Comparison of ENCODE assay signal across 1 cellular context in the genomic region with DNA sequence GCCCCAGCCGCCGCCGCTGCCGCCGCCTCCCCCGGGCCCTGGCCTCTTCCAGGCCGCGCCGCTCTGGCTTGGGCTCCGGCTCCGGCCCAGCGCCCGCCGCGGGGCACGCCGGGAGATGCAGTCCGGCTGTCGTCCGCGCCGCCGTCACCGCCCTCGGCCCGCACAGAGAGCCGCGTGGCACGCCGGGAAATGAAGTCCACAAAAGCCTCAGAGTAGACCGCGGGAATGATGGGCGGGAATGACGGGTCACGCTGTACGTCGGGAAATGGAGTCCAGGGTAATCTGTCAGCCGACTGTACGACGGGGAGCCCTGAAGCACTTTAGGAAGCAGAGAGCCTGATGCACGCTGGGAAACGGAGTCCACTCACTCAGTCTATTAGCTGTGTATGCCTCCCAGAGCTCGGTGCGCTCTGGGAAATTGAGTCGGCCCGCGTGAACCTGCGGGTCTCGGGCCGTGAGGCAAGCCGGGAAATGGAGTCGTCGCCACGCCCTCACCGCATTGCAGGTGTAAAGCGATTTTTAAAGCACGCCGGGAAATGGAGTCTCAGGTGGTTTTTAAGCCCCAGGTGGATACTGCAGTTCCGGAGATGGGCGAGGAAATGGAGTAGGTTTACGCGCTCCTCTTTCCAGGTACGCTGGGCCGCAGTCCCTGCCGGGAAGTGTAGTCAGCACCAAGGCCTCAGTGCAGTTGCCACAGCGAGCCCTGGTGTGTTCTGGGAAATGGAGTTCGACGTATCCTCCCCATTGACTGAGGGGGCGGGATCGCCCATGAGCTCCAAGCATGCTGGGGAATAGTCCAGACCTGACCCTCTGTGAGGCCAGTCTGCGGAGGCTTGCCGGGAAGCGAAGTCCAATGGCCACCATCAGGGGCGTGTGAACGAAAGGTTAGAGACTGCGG.
TF ChIP-seq lines count a peak whose summit lies in the region.

Gene GSK3A (minus strand): TSS at position 91 of the 898 bp plus-strand sequence. CDS start 137 bp downstream, outside the sequence.

TF ChIP-seq in K562, 482 proteins besides CTCF, POLR2A, EP300 and RAD21 (continued from another document and continues in another):
- TF ChIP-seq ZNF655 (CRISPR knock-in tag; IDR thresholded peaks at IDR 0.05) (no peak), JUNB (CRISPR knock-in tag; conservative IDR thresholded peaks at IDR 0.05) (no peak), ZBTB17 (CRISPR knock-in tag; IDR thresholded peaks at IDR 0.05) (peak; percentile 71), NELFE (IDR thresholded peaks at IDR 0.05; ENCODE audit: insufficient read depth, insufficient read length) (peak; percentile 44), MAZ (CRISPR knock-in tag; conservative IDR thresholded peaks at IDR 0.05 in 1 of 2, IDR thresholded peaks at IDR 0.05 in 1 of 2) (peak; percentile 63 to 78; a peak in 3 of 4 replicates), HIVEP1 (CRISPR knock-in tag; IDR thresholded peaks at IDR 0.05) (no peak), RFX7 (CRISPR knock-in tag; IDR thresholded peaks at IDR 0.05) (no peak), EHMT2 (IDR thresholded peaks at IDR 0.05) (no peak), ZNF785 (CRISPR knock-in tag; IDR thresholded peaks at IDR 0.05) (no peak), CEBPB (tag; IDR thresholded peaks at IDR 0.05) (peak; percentile 90), MNT (conservative IDR thresholded peaks at IDR 0.05) (peak; percentile 89 to 94), LCOR (CRISPR knock-in tag; IDR thresholded peaks at IDR 0.05) (0 out of 2 replicates have a peak, but pooled peaks have one; percentile 57), CHCHD3 (CRISPR knock-in tag; IDR thresholded peaks at IDR 0.05) (0 out of 2 replicates have a peak, but pooled peaks have one; percentile 28), NFRKB (IDR thresholded peaks at IDR 0.05; ENCODE audit: low read depth) (no peak), MTA1 (IDR thresholded peaks at IDR 0.05; ENCODE audit: borderline replicate concordance) (peak; percentile 54; the same call in 1 of the 2 replicates), SNIP1 (IDR thresholded peaks at IDR 0.05; ENCODE audit: low read depth) (no peak), NR4A1 (CRISPR knock-in tag; IDR thresholded peaks at IDR 0.05) (0 out of 2 replicates have a peak, but pooled peaks have one; percentile 54), NR4A1 (tag; IDR thresholded peaks at IDR 0.05) (peak; percentile 76; the same call in 1 of the 2 replicates), XRCC5 (IDR thresholded peaks at IDR 0.05; ENCODE audit: low read depth, low read length) (peak; percentile 20; the same call in 1 of the 2 replicates), ZNF318 (IDR thresholded peaks at IDR 0.05; ENCODE audit: borderline replicate concordance in 1 of 2, low read depth in 1 of 2) (no peak), RCOR1 (IDR thresholded peaks at IDR 0.05; ENCODE audit: borderline replicate concordance in 1 of 2, low read depth in 2 of 2, low read length in 2 of 2) (peak in 1 of 2 experiments; percentile 47; a peak in 2 of 4 replicates), GATA2 (CRISPR knock-in tag; IDR thresholded peaks at IDR 0.05) (no peak), FOXP4 (CRISPR knock-in tag; IDR thresholded peaks at IDR 0.05; ENCODE audit: borderline replicate concordance) (no peak), ZNF316 (IDR thresholded peaks at IDR 0.05) (no peak), C11orf30 (IDR thresholded peaks at IDR 0.05; ENCODE audit: low read depth) (peak; percentile 52), ARID3A (IDR thresholded peaks at IDR 0.05; ENCODE audit: borderline replicate concordance, low read depth, low read length) (no peak), DIDO1 (tag; IDR thresholded peaks at IDR 0.05; ENCODE audit: low read depth) (0 out of 2 replicates have a peak, but pooled peaks have one; percentile 20), ZNF76 (CRISPR knock-in tag; IDR thresholded peaks at IDR 0.05; ENCODE audit: borderline replicate concordance) (peak; percentile 80; the same call in 1 of the 2 replicates), E2F5 (CRISPR knock-in tag; IDR thresholded peaks at IDR 0.05) (0 out of 2 replicates have a peak, but pooled peaks have one; percentile 15)
- TF ChIP-seq, protein P1, sequence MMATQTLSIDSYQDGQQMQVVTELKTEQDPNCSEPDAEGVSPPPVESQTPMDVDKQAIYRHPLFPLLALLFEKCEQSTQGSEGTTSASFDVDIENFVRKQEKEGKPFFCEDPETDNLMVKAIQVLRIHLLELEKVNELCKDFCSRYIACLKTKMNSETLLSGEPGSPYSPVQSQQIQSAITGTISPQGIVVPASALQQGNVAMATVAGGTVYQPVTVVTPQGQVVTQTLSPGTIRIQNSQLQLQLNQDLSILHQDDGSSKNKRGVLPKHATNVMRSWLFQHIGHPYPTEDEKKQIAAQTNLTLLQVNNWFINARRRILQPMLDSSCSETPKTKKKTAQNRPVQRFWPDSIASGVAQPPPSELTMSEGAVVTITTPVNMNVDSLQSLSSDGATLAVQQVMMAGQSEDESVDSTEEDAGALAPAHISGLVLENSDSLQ (IDR thresholded peaks at IDR 0.05): peak; percentile 97
- TF ChIP-seq, protein P2, sequence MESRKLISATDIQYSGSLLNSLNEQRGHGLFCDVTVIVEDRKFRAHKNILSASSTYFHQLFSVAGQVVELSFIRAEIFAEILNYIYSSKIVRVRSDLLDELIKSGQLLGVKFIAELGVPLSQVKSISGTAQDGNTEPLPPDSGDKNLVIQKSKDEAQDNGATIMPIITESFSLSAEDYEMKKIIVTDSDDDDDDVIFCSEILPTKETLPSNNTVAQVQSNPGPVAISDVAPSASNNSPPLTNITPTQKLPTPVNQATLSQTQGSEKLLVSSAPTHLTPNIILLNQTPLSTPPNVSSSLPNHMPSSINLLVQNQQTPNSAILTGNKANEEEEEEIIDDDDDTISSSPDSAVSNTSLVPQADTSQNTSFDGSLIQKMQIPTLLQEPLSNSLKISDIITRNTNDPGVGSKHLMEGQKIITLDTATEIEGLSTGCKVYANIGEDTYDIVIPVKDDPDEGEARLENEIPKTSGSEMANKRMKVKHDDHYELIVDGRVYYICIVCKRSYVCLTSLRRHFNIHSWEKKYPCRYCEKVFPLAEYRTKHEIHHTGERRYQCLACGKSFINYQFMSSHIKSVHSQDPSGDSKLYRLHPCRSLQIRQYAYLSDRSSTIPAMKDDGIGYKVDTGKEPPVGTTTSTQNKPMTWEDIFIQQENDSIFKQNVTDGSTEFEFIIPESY (CRISPR knock-in tag; IDR thresholded peaks at IDR 0.05): peak; percentile 14; the same call in 1 of the 2 replicates
